19 cellular contexts compared by ENCODE assay signal in the genomic region with DNA sequence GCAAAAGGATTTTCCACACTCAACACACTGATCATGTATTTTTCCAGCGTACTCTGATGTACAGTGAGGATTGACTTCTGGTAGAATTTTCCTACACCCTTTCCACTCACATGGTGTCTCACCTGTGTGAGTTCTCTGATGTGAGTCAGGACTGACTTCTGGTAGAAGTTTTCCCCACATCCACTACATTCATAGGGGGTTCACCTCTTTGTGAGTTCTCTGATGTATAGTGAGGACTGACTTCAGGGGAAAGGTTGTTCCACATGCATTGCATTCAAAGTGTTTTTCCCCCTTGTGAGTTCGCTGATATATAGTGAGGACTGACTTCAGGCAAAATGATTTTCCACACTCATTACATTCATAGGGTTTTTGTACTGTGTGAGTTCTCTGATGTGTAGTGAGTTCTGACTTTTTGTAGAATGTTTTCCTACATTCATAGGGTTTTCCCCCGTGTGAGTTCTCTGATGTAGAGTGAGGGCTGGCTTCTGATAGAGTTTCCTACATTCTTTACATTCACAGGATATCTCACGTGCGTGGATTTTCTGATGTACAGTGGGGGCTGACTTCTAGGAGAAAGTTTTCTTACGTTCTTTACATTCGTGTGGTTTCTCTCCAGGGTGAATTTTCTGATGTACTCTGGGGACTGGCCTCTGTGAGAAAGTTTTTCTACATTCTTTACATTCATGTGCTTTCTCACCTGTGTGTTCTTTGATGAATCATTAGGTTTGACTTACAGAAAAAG.
A peak's percentile ranks its signal among the peaks of the same experiment; 100 is the strongest.
DNase-seq lines count a peak whose midpoint lies in the region; ATAC-seq, FAIRE-seq and TF ChIP-seq lines count a peak whose summit lies in the region.
"Had no signal": no experiment of that assay in that cellular context is flagged by ENCODE, and none has a peak within 500 bp of the region (broad histone marks: within the 10 kb centered on the region; RNA-seq: fewer than 3 reads in every experiment).

No MANE protein-coding gene starts in this region.

- H3K9me3 Mint-ChIP-seq in activated T-helper 1 cell treated with anti-CD3 and anti-CD28 coated beads, Interleukin-12 subunit alpha, Interleukin-12 subunit beta, Interleukin-2, Interleukin-4 antibody, amounts not matched to agents 30 ng/mL and 10 ng/mL and 1 ng/mL, durations not matched to agents 14 hours and 24 hours and 36 hours: peaks cover 79% of the 10 kb centered on the region

- no peaks in the 10 kb centered on the region for H3K79me1 ChIP-seq in H1 (ENCODE audit: low read depth, low read length)

- H4K91ac ChIP-seq in H1 (replicated peaks; ENCODE audit: insufficient read length, low read length): no peak overlapping the region

- H3K9ac ChIP-seq in adipocyte (ENCODE audit: low read length): no peak overlapping the region
- H3K9ac ChIP-seq in H1 (replicated peaks in 1 of 4; ENCODE audit: extremely low read depth in 1 of 4, low read depth in 3 of 4, low read length in 3 of 4): no peak overlapping the region
- peak overlapping the region in 1 of 5 donors; percentile 99 for H3K9ac ChIP-seq in subcutaneous abdominal adipose tissue (ENCODE audit: low read length in 5 of 5)

- TF ChIP-seq CTCF in HEK293 (tag by site-specific recombination; IDR thresholded peaks at IDR 0.05): no peak
- TF ChIP-seq CTCF in H1 (IDR thresholded peaks at IDR 0.05; ENCODE audit: control extremely low read depth in 1 of 3, insufficient read depth in 1 of 3, low read depth in 1 of 3, low read length in 3 of 3): no peak
- no peak for TF ChIP-seq CTCF in lower lobe of right lung (IDR thresholded peaks at IDR 0.05)

- no peak overlapping the region for H2BK120ac ChIP-seq in H1 (replicated peaks; ENCODE audit: low read depth, low read length)

- no peak overlapping the region for H4K8ac ChIP-seq in H1 (ENCODE audit: extremely low read depth, insufficient read depth, low read length)

- no peak overlapping the region for H3K18ac ChIP-seq in H1 (ENCODE audit: extremely low read depth, low read length)

- no peaks in the 10 kb centered on the region for H3K4me1 ChIP-seq in HEK293 (ENCODE audit: control insufficient read depth, insufficient read depth, low read length)
- H3K4me1 ChIP-seq in adipocyte (ENCODE audit: control insufficient read depth, insufficient read depth, low read length): no peaks in the 10 kb centered on the region
- H3K4me1 ChIP-seq in H1 (replicated peaks in 1 of 4; ENCODE audit: control insufficient read depth in 3 of 4, insufficient read depth in 4 of 4, low read length in 3 of 4): no peaks in the 10 kb centered on the region
- H3K4me1 ChIP-seq in subcutaneous abdominal adipose tissue (ENCODE audit: control insufficient read depth in 5 of 5, insufficient read depth in 5 of 5, low read length in 5 of 5): peaks cover 0 to 9% (median 0%) of the 10 kb centered on the region in 5 donors
- no peaks in the 10 kb centered on the region for H3K4me1 ChIP-seq in lower lobe of right lung
- H3K4me1 ChIP-seq: BE2C had no signal

- no peak for TF ChIP-seq EP300 in H1 (IDR thresholded peaks at IDR 0.05; ENCODE audit: borderline replicate concordance in 1 of 2, low read depth in 2 of 2, low read length in 2 of 2)

- 75% methylated on average over 7 of the region's 7 CpGs; no CpG with 5 or more reads in 1 of the 2 experiments for WGBS in H1 (ENCODE audit: extremely low coverage in 1 of 2, insufficient coverage in 1 of 2, insufficient read length in 1 of 2, insufficient replicate concordance in 2 of 2, low coverage in 1 of 2, low lambda C conversion rate in 2 of 2, missing lambda C conversion rate in 1 of 2), 2 experiments

- H3K4ac ChIP-seq in H1 (replicated peaks; ENCODE audit: insufficient read length, low read depth, low read length): no peak overlapping the region

- no peak overlapping the region for H2BK15ac ChIP-seq in H1 (ENCODE audit: low read length)

- POLR2A ChIA-PET in HEK293 (lab: Yijun Ruan, JAX): no interaction called here
- POLR2A ChIA-PET in H1 (lab: Charles Lee; ENCODE audit: partially characterized antibody): no interaction called here

- TF ChIP-seq POLR2A in H1 (IDR thresholded peaks at IDR 0.05; ENCODE audit: control extremely low read depth in 1 of 2, low read depth in 2 of 2, low read length in 2 of 2): no peak

- no peak overlapping the region for H4K5ac ChIP-seq in H1 (ENCODE audit: insufficient read length, low read depth, low read length)

- H3K4me3 ChIP-seq in HEK293 (ENCODE audit: low read depth, low read length) (no peak overlapping the region), adipocyte (ENCODE audit: low read length) (peak overlapping the region; percentile 23), H1 (ENCODE audit: extremely low read depth in 1 of 4, insufficient read depth in 2 of 4, low read depth in 3 of 4, low read length in 4 of 4) (no peak overlapping the region), subcutaneous abdominal adipose tissue (ENCODE audit: low read depth in 1 of 5, low read length in 5 of 5) (peak overlapping the region in 3 of 5 donors; percentile 35 to 42 (median 40)), lower lobe of right lung (no peak overlapping the region)

- H2BK20ac ChIP-seq in H1 (ENCODE audit: low read length): no peak overlapping the region

- DNase-seq in adipocyte (ENCODE audit: low read depth): no peak
- no peak for DNase-seq in H1 (ENCODE audit: low read depth in 1 of 2, low spot score in 2 of 2)
- no peak for DNase-seq in lower lobe of right lung
- DNase-seq in activated T-helper 1 cell treated with anti-CD3 and anti-CD28 coated beads, Interleukin-12 subunit alpha, Interleukin-12 subunit beta, Interleukin-2, Interleukin-4 antibody, amounts not matched to agents 30 ng/mL and 10 ng/mL and 1 ng/mL, durations not matched to agents 14 hours and 24 hours and 36 hours (ENCODE audit: low spot score): no peak
- DNase-seq: ACHN; BE2C; C1 segment of cervical spinal cord; CD4-positive, CD25-positive, alpha-beta regulatory T cell; CD8-positive, alpha-beta memory T cell; COR-L47; DMS 273 treated with DMSO at 0.1 percent for 48 hours; GDM1; GOT3; H9; Kasumi-1 had no signal

- no peak for FAIRE-seq in H1 (lab: Jason Lieb, UNC)
- FAIRE-seq: A204.1 had no signal

- H3K36me3 ChIP-seq in HEK293 (ENCODE audit: control insufficient read depth in 2 of 2, insufficient read depth in 1 of 2, low read length in 2 of 2): no peaks in the 10 kb centered on the region
- no peaks in the 10 kb centered on the region for H3K36me3 ChIP-seq in adipocyte (ENCODE audit: control insufficient read depth, insufficient read depth, low read length, severe bottlenecking)
- H3K36me3 ChIP-seq in H1 (ENCODE audit: control insufficient read depth in 2 of 4, insufficient read depth in 4 of 4, low read length in 3 of 4): no peaks in the 10 kb centered on the region
- H3K36me3 ChIP-seq in subcutaneous abdominal adipose tissue (ENCODE audit: control insufficient read depth in 5 of 5, insufficient read depth in 5 of 5, low read length in 5 of 5): no peaks in the 10 kb centered on the region
- H3K36me3 ChIP-seq in lower lobe of right lung: no peaks in the 10 kb centered on the region
- H3K36me3 ChIP-seq: BE2C had no signal

- no peak overlapping the region for H2BK12ac ChIP-seq in H1 (ENCODE audit: low read depth, low read length)

- TF ChIP-seq RAD21 in H1 (IDR thresholded peaks at IDR 0.05 in 1 of 2, conservative IDR thresholded peaks at IDR 0.05 in 1 of 2; ENCODE audit: low read depth in 2 of 2, low read length in 2 of 2): no peak

- H3K27me3 ChIP-seq in adipocyte (replicated peaks; ENCODE audit: control insufficient read depth, insufficient read depth, low read length) (no peaks in the 10 kb centered on the region), H1 (replicated peaks in 1 of 4; ENCODE audit: control insufficient read depth in 3 of 4, extremely low read depth in 1 of 4, insufficient read depth in 3 of 4, low read length in 3 of 4) (no peaks in the 10 kb centered on the region), subcutaneous abdominal adipose tissue (ENCODE audit: control insufficient read depth in 5 of 5, insufficient read depth in 4 of 5, low read length in 5 of 5) (peaks cover 0 to 8% (median 0%) of the 10 kb centered on the region in 5 donors), lower lobe of right lung (ENCODE audit: low read depth) (no peaks in the 10 kb centered on the region)
- H3K27me3 ChIP-seq: BE2C had no signal

- no peak overlapping the region for H3K4me2 ChIP-seq in H1 (ENCODE audit: insufficient read depth in 1 of 2, low read depth in 2 of 2, low read length in 2 of 2)

- no peak overlapping the region for H2AK5ac ChIP-seq in H1 (ENCODE audit: low read depth, low read length)

- no peak overlapping the region for H3K27ac ChIP-seq in HEK293 (ENCODE audit: extremely low read depth, low read depth, low read length)
- H3K27ac ChIP-seq in H1 (ENCODE audit: low read depth, low read length): no peak overlapping the region
- no peak overlapping the region for H3K27ac ChIP-seq in subcutaneous abdominal adipose tissue (ENCODE audit: low read depth, low read length)
- no peak overlapping the region for H3K27ac ChIP-seq in lower lobe of right lung

- H2BK5ac ChIP-seq in H1 (ENCODE audit: low read depth, low read length): no peak overlapping the region

- no peaks in the 10 kb centered on the region for H4K20me1 ChIP-seq in H1 (replicated peaks in 1 of 2; ENCODE audit: control insufficient read depth in 1 of 2, insufficient read depth in 2 of 2, low read length in 2 of 2)

- no peak overlapping the region for H3K4me3 Mint-ChIP-seq in activated T-helper 1 cell treated with anti-CD3 and anti-CD28 coated beads, Interleukin-12 subunit alpha, Interleukin-12 subunit beta, Interleukin-2, Interleukin-4 antibody, amounts not matched to agents 30 ng/mL and 10 ng/mL and 1 ng/mL, durations not matched to agents 14 hours and 24 hours and 36 hours
- H3K4me3 Mint-ChIP-seq: CD8-positive, alpha-beta memory T cell; H9 had no signal

- H3K9me3 ChIP-seq in HEK293 (ENCODE audit: control insufficient read depth, insufficient read depth, low read depth, low read length) (no peaks in the 10 kb centered on the region; the same call in none of the 2 replicates), adipocyte (ENCODE audit: control insufficient read depth, low read length) (peaks cover 95% of the 10 kb centered on the region), H1 (ENCODE audit: insufficient read depth in 2 of 2, low read depth in 1 of 2, low read length in 1 of 2) (peaks cover 80 to 90% of the 10 kb centered on the region in 2 experiments), subcutaneous abdominal adipose tissue (ENCODE audit: control insufficient read depth in 5 of 5, low read length in 5 of 5) (peaks cover 54 to 94% (median 91%) of the 10 kb centered on the region in 5 donors), lower lobe of right lung (peaks cover 80% of the 10 kb centered on the region)

- no peaks in the 10 kb centered on the region for H3K36me3 Mint-ChIP-seq in activated T-helper 1 cell treated with anti-CD3 and anti-CD28 coated beads, Interleukin-12 subunit alpha, Interleukin-12 subunit beta, Interleukin-2, Interleukin-4 antibody, amounts not matched to agents 30 ng/mL and 10 ng/mL and 1 ng/mL, durations not matched to agents 14 hours and 24 hours and 36 hours (ENCODE audit: low read depth)

- H3K27me3 Mint-ChIP-seq in activated T-helper 1 cell treated with anti-CD3 and anti-CD28 coated beads, Interleukin-12 subunit alpha, Interleukin-12 subunit beta, Interleukin-2, Interleukin-4 antibody, amounts not matched to agents 30 ng/mL and 10 ng/mL and 1 ng/mL, durations not matched to agents 14 hours and 24 hours and 36 hours (ENCODE audit: insufficient read depth): no peaks in the 10 kb centered on the region
- H3K27me3 Mint-ChIP-seq: CD4-positive, CD25-positive, alpha-beta regulatory T cell had no signal

- H2AFZ ChIP-seq in H1 (ENCODE audit: low read length): no peak overlapping the region

- H3K56ac ChIP-seq in H1 (replicated peaks; ENCODE audit: insufficient read length, low read depth, low read length): no peak overlapping the region

- H3K23ac ChIP-seq in H1 (ENCODE audit: insufficient read length): no peak overlapping the region

- ATAC-seq in HG03342 (IDR thresholded peaks at IDR 0.05; ENCODE audit: unreplicated experiment): no peak
- no peak for ATAC-seq in lower lobe of right lung

- intact Hi-C loops in lower lobe of right lung (cut with DNase I): no loop called here
- intact Hi-C loops in activated T-helper 1 cell treated with anti-CD3 and anti-CD28 coated beads, Interleukin-12 subunit alpha, Interleukin-12 subunit beta, Interleukin-2, Interleukin-4 antibody, amounts not matched to agents 30 ng/mL and 10 ng/mL and 1 ng/mL, durations not matched to agents 14 hours and 24 hours and 36 hours (cut with micrococcal nuclease): no loop called here

- no peaks in the 10 kb centered on the region for H3K23me2 ChIP-seq in H1 (ENCODE audit: low read depth, low read length)

- H3K79me2 ChIP-seq in H1 (ENCODE audit: control insufficient read depth in 1 of 2, insufficient read depth in 2 of 2, low read length in 2 of 2): no peaks in the 10 kb centered on the region

- no peak overlapping the region for H3K27ac Mint-ChIP-seq in activated T-helper 1 cell treated with anti-CD3 and anti-CD28 coated beads, Interleukin-12 subunit alpha, Interleukin-12 subunit beta, Interleukin-2, Interleukin-4 antibody, amounts not matched to agents 30 ng/mL and 10 ng/mL and 1 ng/mL, durations not matched to agents 14 hours and 24 hours and 36 hours
- H3K27ac Mint-ChIP-seq: CD4-positive, CD25-positive, alpha-beta regulatory T cell; CD8-positive, alpha-beta memory T cell; H9 had no signal

- no peaks in the 10 kb centered on the region for H3K4me1 Mint-ChIP-seq in activated T-helper 1 cell treated with anti-CD3 and anti-CD28 coated beads, Interleukin-12 subunit alpha, Interleukin-12 subunit beta, Interleukin-2, Interleukin-4 antibody, amounts not matched to agents 30 ng/mL and 10 ng/mL and 1 ng/mL, durations not matched to agents 14 hours and 24 hours and 36 hours (ENCODE audit: low read depth)
- H3K4me1 Mint-ChIP-seq: CD4-positive, CD25-positive, alpha-beta regulatory T cell; CD8-positive, alpha-beta memory T cell; H9 had no signal

- no peak overlapping the region for H3K14ac ChIP-seq in H1 (ENCODE audit: insufficient read length)

- CTCF ChIA-PET in HEK293 (lab: Yijun Ruan, JAX) (no interaction called here), H1 (lab: Charles Lee; ENCODE audit: partially characterized antibody) (no interaction called here)

Comparison
In these comparisons a context has a peak if more than half of its experiments do, and no peak if none do; other contexts are left out.
1. H3K4me3 ChIP-seq: peak in adipocyte (single experiment) and subcutaneous abdominal adipose tissue (3 of 5); none in HEK293 (single experiment), H1 (0 of 4) and lower lobe of right lung (single experiment).